ENCODE assay signal across 12 cellular contexts in genomic region chr19:38917921-38918491, GRCh38. TPM values are rescaled to one million over a fixed set of nuclear protein-coding genes. Genes with fewer than 3 reads are reported as not detected.
A peak's percentile ranks its signal among the peaks of the same experiment; 100 is the strongest.
DNase-seq lines count a peak whose midpoint lies in the region; ATAC-seq and TF ChIP-seq lines count a peak whose summit lies in the region.
"Had no signal": no experiment of that assay in that cellular context is flagged by ENCODE, and none has a peak within 500 bp of the region (broad histone marks: within the 10 kb centered on the region; RNA-seq: fewer than 3 reads in every experiment).

No MANE protein-coding gene starts in this region.

- intact Hi-C loops in adrenal gland (cut with DNase I) (loop anchor here (10.0 kb wide), 2 partner anchors 283 to 293 kb away; no protein-coding TSS in a partner anchor), right lobe of liver (cut with DNase I) (no loop called here), vagina (cut with DNase I) (no loop called here)

- H3K9me3 ChIP-seq in adrenal gland (replicated peaks in 1 of 3) (no peaks in the 10 kb centered on the region), right lobe of liver (no peaks in the 10 kb centered on the region), vagina (no peaks in the 10 kb centered on the region)

- H3K36me3 ChIP-seq in adrenal gland (replicated peaks in 1 of 2) (peaks cover 0 to 11% of the 10 kb centered on the region in 2 donors), right lobe of liver (no peaks in the 10 kb centered on the region), vagina (peaks cover 0 to 6% of the 10 kb centered on the region in 2 donors)

- TF ChIP-seq CTCF in LNCaP clone FGC (IDR thresholded peaks at IDR 0.05; ENCODE audit: control insufficient read depth, extremely low read depth, insufficient read depth) (peak; percentile 4; the same call in 1 of the 2 replicates), adrenal gland (IDR thresholded peaks at IDR 0.05) (peak in 4 of 6 experiments; percentile 9 to 25 (median 18)), right lobe of liver (IDR thresholded peaks at IDR 0.05) (peak in 3 of 4 donors; percentile 10 to 20 (median 12)), vagina (IDR thresholded peaks at IDR 0.05) (no peak)

- H3K4me1 ChIP-seq in adrenal gland (replicated peaks in 1 of 2): peaks cover 0 to 3% of the 10 kb centered on the region in 2 donors
- H3K4me1 ChIP-seq in right lobe of liver: no peaks in the 10 kb centered on the region
- no peaks in the 10 kb centered on the region for H3K4me1 ChIP-seq in vagina

- 55 to 100% (median 62%) methylated on average over 3 to 13 of the region's 13 CpGs for WGBS in adrenal gland, 4 donors
- WGBS in right lobe of liver (ENCODE audit: insufficient coverage, low coverage, low lambda C conversion rate, missing lambda C conversion rate): 69% methylated on average over 6 of the region's 13 CpGs

- TF ChIP-seq POLR2A in adrenal gland (IDR thresholded peaks at IDR 0.05) (no peak), right lobe of liver (IDR thresholded peaks at IDR 0.05) (no peak), vagina (IDR thresholded peaks at IDR 0.05) (no peak)

- H3K27me3 ChIP-seq in adrenal gland (no peaks in the 10 kb centered on the region), right lobe of liver (no peaks in the 10 kb centered on the region), vagina (no peaks in the 10 kb centered on the region)

- DNase-seq in ELF-1 (ENCODE audit: low read depth, low spot score): peak; percentile 31
- no peak for DNase-seq in LNCaP clone FGC (ENCODE audit: low read depth)
- DNase-seq in adrenal gland: peak in 6 of 7 donors; percentile 41 to 66 (median 54)
- DNase-seq in right lobe of liver: peak in 2 of 3 donors; percentile 24 to 50
- no peak for DNase-seq in activated gamma-delta T cell (lab: John Stamatoyannopoulos, UW)
- no peak for DNase-seq in vagina (ENCODE audit: extremely low spot score in 2 of 2)
- DNase-seq: activated T-cell treated with anti-CD3 and anti-CD28 coated beads, Interleukin-2, amount 50 U/mL, for 1 hour; cortex of kidney; NCI-H187; occipital lobe had no signal

- ATAC-seq in right lobe of liver: peak; percentile 34 to 56 (median 42)
- no peak for ATAC-seq in GM18519 (IDR thresholded peaks at IDR 0.05; ENCODE audit: low FRiP score, unreplicated experiment)
- no peak for ATAC-seq in HG02763 (IDR thresholded peaks at IDR 0.05; ENCODE audit: unreplicated experiment)

- no peak overlapping the region for H3K27ac ChIP-seq in adrenal gland
- H3K27ac ChIP-seq in right lobe of liver: no peak overlapping the region
- H3K27ac ChIP-seq in vagina: no peak overlapping the region

- H3K4me3 ChIP-seq in LNCaP clone FGC (ENCODE audit: low read depth, low read length) (no peak overlapping the region), adrenal gland (no peak overlapping the region), right lobe of liver (no peak overlapping the region), vagina (no peak overlapping the region)

RNA-seq across cellular contexts. Expression of gene CCER2, which starts 6.0 kb away (rescaled TPM):
- total RNA-seq in adrenal gland: under 1 TPM in 2 of 8 donors, not detected in 6; 0.47 to 0.54 TPM
- polyA plus RNA-seq in adrenal gland: 1 to 10 TPM in 2 of 3 donors, under 1 TPM in 1; 0.15 to 4.4 (median 2.4) TPM
- total RNA-seq in right lobe of liver: under 1 TPM in 4 of 6 experiments, not detected in 2; 0.20 to 0.55 (median 0.37) TPM
- not detected for total RNA-seq in vagina

RNA-seq across cellular contexts. Expression of gene SARS2, which starts 12.6 kb away (rescaled TPM):
- total RNA-seq in adrenal gland: 10 to 100 TPM; 20.2 to 41.4 (median 35.4) TPM
- polyA plus RNA-seq in adrenal gland: 100 to 1,000 TPM in 2 of 3 donors, 1 to 10 TPM in 1; 9.1 to 116 (median 108) TPM
- total RNA-seq in right lobe of liver: 10 to 100 TPM; 10.6 to 26.5 (median 18.7) TPM
- 26.3 TPM for total RNA-seq in vagina

RNA-seq across cellular contexts. Expression of gene MRPS12, which starts 12.7 kb away (rescaled TPM):
- total RNA-seq in adrenal gland (10 to 100 TPM; 38.2 to 64.4 (median 44.6) TPM), right lobe of liver (10 to 100 TPM; 21.2 to 49.5 (median 24.0) TPM), vagina (44.7 TPM)
- polyA plus RNA-seq in adrenal gland: 10 to 100 TPM; 14.6 to 27.0 (median 22.4) TPM

RNA-seq across cellular contexts. Expression of gene NFKBIB, which starts 18.2 kb away (rescaled TPM):
- 10 to 100 TPM; 17.2 to 51.6 (median 31.7) TPM for total RNA-seq in adrenal gland
- polyA plus RNA-seq in adrenal gland: 10 to 100 TPM; 12.4 to 73.0 (median 36.1) TPM
- 10 to 100 TPM; 13.2 to 27.9 (median 16.5) TPM for total RNA-seq in right lobe of liver
- total RNA-seq in vagina: 16.7 TPM

RNA-seq across cellular contexts. Expression of gene SIRT2, which starts 18.6 kb away (rescaled TPM):
- total RNA-seq in adrenal gland (100 to 1,000 TPM in 4 of 8 donors, 10 to 100 TPM in 4; 57.0 to 145 (median 87.0) TPM), right lobe of liver (10 to 100 TPM; 28.6 to 62.0 (median 32.5) TPM), vagina (51.6 TPM)
- polyA plus RNA-seq in adrenal gland: 10 to 100 TPM; 50.3 to 79.4 (median 51.1) TPM

Comparison
In these comparisons a context has a peak if more than half of its experiments do, and no peak if none do; other contexts are left out.
1. DNase-seq: peak in ELF-1 (single experiment), adrenal gland (6 of 7) and right lobe of liver (2 of 3); none in LNCaP clone FGC (single experiment), activated gamma-delta T cell (single experiment) and vagina (0 of 2).
2. CTCF ChIP-seq: peak in LNCaP clone FGC (single experiment), adrenal gland (4 of 6) and right lobe of liver (3 of 4); none in vagina (0 of 3).
3. ATAC-seq: peak in right lobe of liver (4 of 4); none in GM18519 (single experiment) and HG02763 (single experiment).
4. intact Hi-C loops: an anchor here in adrenal gland (10.0 kb wide); none called in right lobe of liver and vagina.